8 cellular contexts compared by ENCODE assay signal in the genomic region with DNA sequence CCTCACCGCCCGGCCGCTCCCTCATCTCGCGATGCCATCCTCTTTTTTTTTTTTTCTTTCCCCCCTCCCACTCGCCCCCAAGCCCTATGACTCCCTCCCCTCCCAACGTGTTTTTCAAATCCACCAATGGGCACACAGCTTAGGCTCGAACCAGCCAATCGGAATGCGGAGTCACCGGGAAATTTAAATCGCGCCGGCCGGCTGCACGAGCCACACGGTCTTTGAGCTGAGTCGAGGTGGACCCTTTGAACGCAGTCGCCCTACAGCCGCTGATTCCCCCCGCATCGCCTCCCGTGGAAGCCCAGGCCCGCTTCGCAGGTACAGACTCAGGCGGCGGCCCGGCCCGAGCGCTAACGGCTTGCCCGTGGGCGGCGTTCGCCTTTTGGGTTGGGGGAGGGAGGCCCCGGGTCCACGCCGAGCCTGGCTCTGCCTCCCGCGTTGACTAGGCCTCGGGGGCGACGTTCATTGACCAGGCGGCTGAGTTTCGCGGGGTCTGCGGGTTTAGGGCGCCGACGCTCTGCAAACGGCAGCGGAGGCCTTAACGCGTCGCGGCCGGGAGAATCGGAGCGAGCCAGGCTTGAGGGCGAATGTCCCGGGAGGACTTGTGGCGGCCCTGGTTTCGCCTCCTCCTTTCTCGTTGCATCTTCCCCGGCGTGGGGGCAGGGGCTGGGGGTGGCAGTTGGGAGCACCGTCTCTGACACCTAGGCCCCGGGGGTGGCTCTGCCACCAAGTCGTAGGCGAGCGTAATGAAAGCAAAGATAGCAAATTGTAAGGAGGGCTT. TPM values are rescaled to one million over a fixed set of nuclear protein-coding genes. Genes with fewer than 3 reads are reported as not detected.
DNase-seq lines count a peak whose midpoint lies in the region; ATAC-seq and TF ChIP-seq lines count a peak whose summit lies in the region.

Gene KPNA2 (plus strand): TSS at position 213 of the 781 bp plus-strand sequence. CDS start 1,398 bp downstream, outside the sequence.

- H3K4me1 ChIP-seq in KMS-11 (ENCODE audit: low read depth, poor library complexity, severe bottlenecking) = peaks cover 24% of the 10 kb centered on the region
- peaks cover 6% of the 10 kb centered on the region for H3K4me1 ChIP-seq in Panc1 (ENCODE audit: control insufficient read depth, insufficient read depth, low read length)
- peaks cover 3% of the 10 kb centered on the region for H3K4me1 ChIP-seq in mucosa of stomach (ENCODE audit: control insufficient read depth, insufficient read depth, low read length)

- intact Hi-C loops in Panc1 (cut with micrococcal nuclease; ENCODE audit: unreplicated experiment) = no loop called here

- no TSS peak for BruUV-seq in Panc1 (replicated peaks; lab: Mats Ljungman, UMichigan)

- H3K27me3 ChIP-seq in KMS-11 (ENCODE audit: insufficient read depth, low read depth) = no peaks in the 10 kb centered on the region
- no peaks in the 10 kb centered on the region for H3K27me3 ChIP-seq in Panc1 (ENCODE audit: control insufficient read depth, insufficient read depth, low read length)
- no peaks in the 10 kb centered on the region for H3K27me3 ChIP-seq in mucosa of stomach (ENCODE audit: control insufficient read depth, insufficient read depth, low read length)

- H3K9me3 Mint-ChIP-seq in activated T-cell treated with anti-CD3 and anti-CD28 coated beads, Interleukin-2, amount 50 U/mL, for 4 hours = no peaks in the 10 kb centered on the region

- peak; percentile 85 for DNase-seq in DMS79 (lab: John Stamatoyannopoulos, UW)
- DNase-seq in Panc1 (ENCODE audit: low read depth, low spot score) = peak; percentile 86
- DNase-seq in activated T-cell treated with anti-CD3 and anti-CD28 coated beads, Interleukin-2, amount 50 U/mL, for 4 hours = peak; percentile 83
- DNase-seq in stimulated activated CD8-positive, alpha-beta memory T cell treated with anti-CD3 and anti-CD28 coated beads, Interleukin-4, amount 100 ng/mL, for 48 hours = peak; percentile 92

- H3K4me1 Mint-ChIP-seq in activated T-cell treated with anti-CD3 and anti-CD28 coated beads, Interleukin-2, amount 50 U/mL, for 4 hours (ENCODE audit: low read depth) = peaks cover 11% of the 10 kb centered on the region

- H4K20me1 ChIP-seq in KMS-11 (ENCODE audit: insufficient read depth) = peaks cover 12% of the 10 kb centered on the region; the same call in 1 of the 2 replicates

- CTCF ChIA-PET in Panc1 (lab: Charles Lee) = no interaction called here

- H2AFZ ChIP-seq in KMS-11 (ENCODE audit: low read depth) = peak within 1 kb of the TSS; percentile 30

- H3K4me3 Mint-ChIP-seq in activated T-cell treated with anti-CD3 and anti-CD28 coated beads, Interleukin-2, amount 50 U/mL, for 4 hours = peak within 1 kb of the TSS; percentile 96

- H3K36me3 ChIP-seq in KMS-11 (ENCODE audit: insufficient read depth) = peaks cover 21% of the 10 kb centered on the region; the same call in 1 of the 2 replicates
- H3K36me3 ChIP-seq in Panc1 (ENCODE audit: control insufficient read depth, insufficient read depth, low read length) = peaks cover 22% of the 10 kb centered on the region
- H3K36me3 ChIP-seq in mucosa of stomach (ENCODE audit: control insufficient read depth, insufficient read depth, low read length) = no peaks in the 10 kb centered on the region

- H3K27ac ChIP-seq in KMS-11 = peak within 1 kb of the TSS; percentile 85
- H3K27ac ChIP-seq in Panc1 (ENCODE audit: low read length) = peak within 1 kb of the TSS; percentile 81

- H3K79me2 ChIP-seq in KMS-11 (ENCODE audit: insufficient read depth, low read depth) = peaks cover 46% of the 10 kb centered on the region

- peak within 1 kb of the TSS; percentile 98 for H3K4me2 ChIP-seq in KMS-11

- TF ChIP-seq CTCF in KMS-11 (conservative IDR thresholded peaks at IDR 0.05; ENCODE audit: low read depth, low read length) = no peak
- TF ChIP-seq CTCF in Panc1 (IDR thresholded peaks at IDR 0.05) = no peak

- H3K4me3 ChIP-seq in KMS-11 (IDR thresholded peaks at IDR 0.05; ENCODE audit: insufficient read depth, low read depth, low read length) (peak within 1 kb of the TSS; percentile 33), Panc1 (ENCODE audit: low read depth in 2 of 2, low read length in 2 of 2) (peak within 1 kb of the TSS; percentile 67 to 90), mucosa of stomach (ENCODE audit: low read length) (peak within 1 kb of the TSS; percentile 61)

- H3K9ac ChIP-seq in KMS-11 = peak within 1 kb of the TSS; percentile 94
- peak within 1 kb of the TSS; percentile 72 for H3K9ac ChIP-seq in mucosa of stomach (ENCODE audit: low read length)

- H3K9me3 ChIP-seq in Panc1 (ENCODE audit: control insufficient read depth, insufficient read depth, low read depth, low read length) = no peaks in the 10 kb centered on the region
- no peaks in the 10 kb centered on the region for H3K9me3 ChIP-seq in mucosa of stomach (ENCODE audit: control insufficient read depth, low read length)

- in situ Hi-C loops in Panc1 (cut with HindIII; ENCODE audit: low pct_unique_long_range_greater_than_20kb, low sequenced_read_pairs) = no loop called here

- ATAC-seq in GM21786 (IDR thresholded peaks at IDR 0.05; ENCODE audit: unreplicated experiment) (peak; percentile 94), Panc1 (peak; percentile 94), esophagus mucosa (peak; percentile 97)
- peak; percentile 91 to 92 for ATAC-seq in activated T-cell treated with anti-CD3 and anti-CD28 coated beads, Interleukin-2, amount 50 U/mL, for 4 hours

- peaks cover 17% of the 10 kb centered on the region for H3K36me3 Mint-ChIP-seq in activated T-cell treated with anti-CD3 and anti-CD28 coated beads, Interleukin-2, amount 50 U/mL, for 4 hours (ENCODE audit: insufficient read depth)

- POLR2A ChIA-PET in Panc1 (lab: Charles Lee) = interaction anchor here (0.6 to 1.0 kb wide), 2 partner anchors 16 to 217 kb away, joined by 4 read pairs; no protein-coding TSS in a partner anchor

- no peaks in the 10 kb centered on the region for H3K27me3 Mint-ChIP-seq in activated T-cell treated with anti-CD3 and anti-CD28 coated beads, Interleukin-2, amount 50 U/mL, for 4 hours (ENCODE audit: low read depth)

RNA-seq across cellular contexts. Expression of gene KPNA2, which starts in this region (rescaled TPM):
- total RNA-seq in Panc1 (2021; ENCODE audit: unreplicated experiment) = 177 TPM
- 102 TPM for polyA plus RNA-seq in Panc1 (2012; ENCODE audit: insufficient read length)
- total RNA-seq in activated T-cell treated with anti-CD3 and anti-CD28 coated beads, Interleukin-2, amount 50 U/mL, for 4 hours = 100 to 1,000 TPM; 139 to 140 (median 139) TPM
- 85.5 TPM for total RNA-seq in esophagus mucosa

Comparison
In these comparisons a context has a peak if more than half of its experiments do, and no peak if none do; other contexts are left out.
1. Peak in every context shown above with its lines: DNase-seq, ATAC-seq, H3K4me3 ChIP-seq and H3K27ac ChIP-seq.